Comparison of ENCODE assay signal across 28 cellular contexts in the genomic region with DNA sequence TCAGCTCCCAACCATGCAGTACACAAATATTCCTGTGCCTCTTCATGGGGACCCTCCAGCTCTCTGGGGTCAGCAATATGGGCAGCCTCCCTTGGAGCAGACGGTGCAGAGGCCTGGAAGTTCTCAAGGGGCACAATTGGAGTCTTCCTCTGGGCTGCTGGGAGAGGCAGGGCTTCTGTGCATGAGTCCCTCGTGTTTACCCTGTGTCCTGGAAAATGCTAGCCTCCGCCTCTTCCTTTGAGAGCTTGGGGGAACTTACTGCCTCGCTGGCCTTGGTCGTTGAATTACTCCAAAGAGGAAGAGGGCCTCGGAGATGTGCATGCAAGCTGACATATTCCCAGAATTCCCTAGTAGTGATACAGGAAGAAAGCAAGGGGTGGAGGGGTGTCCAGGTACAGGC.
"Had no signal": no experiment of that assay in that cellular context is flagged by ENCODE, and none has a peak within 500 bp of the region (broad histone marks: within the 10 kb centered on the region; RNA-seq: fewer than 3 reads in every experiment).

No MANE protein-coding gene starts in this region.

- H3K4me1 ChIP-seq: adrenal gland, body of pancreas, colonic mucosa had no signal

- H3K27me3 Mint-ChIP-seq: activated B cell treated with CpG ODN at 0.5 μM for 24 hours, memory B cell had no signal

- DNase-seq: activated B cell treated with CpG ODN at 0.5 μM for 24 hours; activated effector memory CD4-positive, alpha-beta T cell treated with anti-CD3 and anti-CD28 coated beads, Interleukin-2, amount 50 U/mL, for 16 hours; activated naive CD4-positive, alpha-beta T cell treated with anti-CD3 and anti-CD28 coated beads for 36 hours; activated naive CD8-positive, alpha-beta T cell treated with anti-CD3 and anti-CD28 coated beads for 36 hours; activated T-cell treated with anti-CD3 and anti-CD28 coated beads for 4 hours; adrenal gland; aorta; body of pancreas; cerebellar nuclear complex; colonic mucosa; effector memory CD4-positive, alpha-beta T cell; hippocampal formation; immature natural killer cell; kidney; midbrain; naive thymus-derived CD4-positive, alpha-beta T cell; stimulated activated CD4-positive, alpha-beta T cell treated with anti-CD3 and anti-CD28 coated beads, Interleukin-12 subunit alpha, Interleukin-12 subunit beta, amount 100 ng/mL, for 4 hours; stimulated activated CD4-positive, alpha-beta T cell treated with anti-CD3 and anti-CD28 coated beads, Interleukin-4, amount 100 ng/mL, for 1 hour; substantia nigra; T-helper 1 cell had no signal

- H3K4me3 Mint-ChIP-seq: activated B cell treated with CpG ODN at 0.5 μM for 24 hours; activated naive CD4-positive, alpha-beta T cell treated with anti-CD3 and anti-CD28 coated beads for 36 hours; activated naive CD8-positive, alpha-beta T cell treated with anti-CD3 and anti-CD28 coated beads for 36 hours; immature natural killer cell; memory B cell; naive thymus-derived CD4-positive, alpha-beta T cell; stimulated activated naive CD8-positive, alpha-beta T cell treated with anti-CD3 and anti-CD28 coated beads, Interleukin-15, Interleukin-2, amounts not matched to agents 100 ng/mL and 50 ng/mL, for 24 hours; T-helper 2 cell treated with Interferon-gamma antibody and Interleukin-4, amounts not matched to agents 5 μg/mL and 100 μg/mL, for 36 hours; type B pancreatic cell had no signal

- ATAC-seq: body of pancreas; gastroesophageal sphincter; naive thymus-derived CD4-positive, alpha-beta T cell; sciatic nerve had no signal

- H3K27ac ChIP-seq: adrenal gland, body of pancreas, colonic mucosa, gastroesophageal sphincter, skin epidermis, vagina had no signal

- H3K4me1 Mint-ChIP-seq: activated B cell treated with CpG ODN at 0.5 μM for 24 hours; activated naive CD8-positive, alpha-beta T cell treated with anti-CD3 and anti-CD28 coated beads for 36 hours; immature natural killer cell; memory B cell; naive thymus-derived CD4-positive, alpha-beta T cell had no signal

- H3K36me3 Mint-ChIP-seq: activated naive CD8-positive, alpha-beta T cell treated with anti-CD3 and anti-CD28 coated beads for 36 hours; immature natural killer cell; memory B cell; naive thymus-derived CD4-positive, alpha-beta T cell; type B pancreatic cell had no signal

- H3K27me3 ChIP-seq: adrenal gland, body of pancreas, colonic mucosa, gastroesophageal sphincter, vagina had no signal

- H3K4me3 ChIP-seq: adrenal gland, body of pancreas, colonic mucosa, gastroesophageal sphincter, skin epidermis, vagina had no signal

- H3K27ac Mint-ChIP-seq: activated B cell treated with CpG ODN at 0.5 μM for 24 hours; activated naive CD4-positive, alpha-beta T cell treated with anti-CD3 and anti-CD28 coated beads for 36 hours; activated naive CD8-positive, alpha-beta T cell treated with anti-CD3 and anti-CD28 coated beads for 36 hours; immature natural killer cell; memory B cell; naive thymus-derived CD4-positive, alpha-beta T cell; stimulated activated naive CD8-positive, alpha-beta T cell treated with anti-CD3 and anti-CD28 coated beads, Interleukin-15, Interleukin-2, amounts not matched to agents 100 ng/mL and 50 ng/mL, for 24 hours; T-helper 2 cell treated with Interferon-gamma antibody and Interleukin-4, amounts not matched to agents 5 μg/mL and 100 μg/mL, for 36 hours; type B pancreatic cell had no signal

- H3K9me3 Mint-ChIP-seq: activated B cell treated with CpG ODN at 0.5 μM for 24 hours; activated naive CD4-positive, alpha-beta T cell treated with anti-CD3 and anti-CD28 coated beads for 36 hours; activated naive CD8-positive, alpha-beta T cell treated with anti-CD3 and anti-CD28 coated beads for 36 hours; memory B cell; stimulated activated naive CD8-positive, alpha-beta T cell treated with anti-CD3 and anti-CD28 coated beads, Interleukin-15, Interleukin-2, amounts not matched to agents 100 ng/mL and 50 ng/mL, for 24 hours; T-helper 2 cell treated with Interferon-gamma antibody and Interleukin-4, amounts not matched to agents 5 μg/mL and 100 μg/mL, for 36 hours; type B pancreatic cell had no signal

- H3K36me3 ChIP-seq: adrenal gland, colonic mucosa, gastroesophageal sphincter, vagina had no signal

- H3K9me3 ChIP-seq: adrenal gland, body of pancreas, colonic mucosa, gastroesophageal sphincter, vagina had no signal
